In the genomic region with DNA sequence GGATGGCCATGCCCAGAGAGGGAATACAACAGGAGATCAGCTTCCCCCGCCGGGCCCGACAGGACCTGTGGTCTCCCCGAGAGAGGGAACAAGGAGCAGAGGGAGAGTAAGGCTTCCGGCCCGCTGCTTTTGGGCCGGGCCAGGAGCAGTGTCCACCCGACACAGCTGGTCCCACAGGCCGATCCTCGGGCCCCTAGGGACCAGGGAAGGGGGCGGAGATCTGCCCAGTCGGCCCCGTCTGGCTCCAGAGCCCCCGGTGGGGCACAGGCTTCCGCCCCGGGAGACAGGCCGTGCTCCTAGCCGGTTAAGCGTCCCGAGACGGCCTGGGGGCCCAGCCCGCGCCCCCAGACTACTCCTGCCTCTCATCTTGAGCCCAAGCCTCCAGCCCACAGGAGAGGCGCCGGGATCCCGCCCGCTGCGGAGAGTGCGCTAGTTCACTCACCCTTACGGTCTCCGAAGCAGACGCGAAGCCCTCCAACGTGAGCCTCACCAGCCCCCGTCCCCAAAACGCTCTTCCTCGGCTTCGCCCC, we compare ENCODE assay signal across 8 cellular contexts. TPM values are rescaled to one million over a fixed set of nuclear protein-coding genes. Genes with fewer than 3 reads are reported as not detected.
DNase-seq lines count a peak whose midpoint lies in the region; ATAC-seq and TF ChIP-seq lines count a peak whose summit lies in the region.

Gene MCFD2, minus strand, starts transcription at position 526 of the 530 bp plus-strand sequence. CDS start 6,635 bp downstream, outside the sequence.

- H3K4me3 ChIP-seq in GM12865 (ENCODE audit: low read depth, low read length), result peak within 1 kb of the TSS; percentile 77
- H3K4me3 ChIP-seq in endocrine pancreas (ENCODE audit: control insufficient read depth, insufficient read depth, low read length), result peak within 1 kb of the TSS; percentile 97
- peak within 1 kb of the TSS; percentile 90 for H3K4me3 ChIP-seq in mononuclear cell (ENCODE audit: low read length)

- peak within 1 kb of the TSS; percentile 98 for H3K27ac Mint-ChIP-seq in type B pancreatic cell

- H3K27me3 ChIP-seq in endocrine pancreas (ENCODE audit: control insufficient read depth, insufficient read depth, low read length) (no peaks in the 10 kb centered on the region), mononuclear cell (ENCODE audit: insufficient read depth, low read length) (no peaks in the 10 kb centered on the region)

- peak within 1 kb of the TSS; percentile 94 for H3K9ac ChIP-seq in endocrine pancreas (ENCODE audit: control insufficient read depth, insufficient read depth, low read length)

- TF ChIP-seq CTCF in GM12865 (IDR thresholded peaks at IDR 0.05; ENCODE audit: insufficient read depth, low read depth, low read length, missing control alignments) (no peak), type B pancreatic cell (conservative IDR thresholded peaks at IDR 0.05) (no peak)

- peaks cover 8% of the 10 kb centered on the region for H3K36me3 Mint-ChIP-seq in type B pancreatic cell

- in situ Hi-C loops in SK-MEL-5 (cut with HindIII; ENCODE audit: low pct_unique_long_range_greater_than_20kb, low sequenced_read_pairs), result no loop called here

- H3K4me3 Mint-ChIP-seq in type B pancreatic cell, result peak within 1 kb of the TSS; percentile 95

- DNase-seq in GM12865 (ENCODE audit: low read depth) (no peak), SK-MEL-5 (ENCODE audit: low read depth, low spot score) (peak; percentile 36), type B pancreatic cell (ENCODE audit: extremely low spot score, unreplicated experiment) (peak; percentile 74), NCI-H526 treated with DMSO at 0.1 percent for 48 hours (lab: John Stamatoyannopoulos, UW) (no peak), superior temporal gyrus (ENCODE audit: extremely low spot score) (no peak)

- no peaks in the 10 kb centered on the region for H3K36me3 ChIP-seq in endocrine pancreas (ENCODE audit: control insufficient read depth, insufficient read depth, low read length)

- ATAC-seq in HG02759 (IDR thresholded peaks at IDR 0.05; ENCODE audit: unreplicated experiment), result peak; percentile 25

- H3K4me1 Mint-ChIP-seq in type B pancreatic cell (ENCODE audit: unreplicated experiment), result peaks cover 26% of the 10 kb centered on the region

- no peaks in the 10 kb centered on the region for H3K9me3 Mint-ChIP-seq in type B pancreatic cell

- H3K9me3 ChIP-seq in endocrine pancreas (ENCODE audit: control insufficient read depth, low read length) (no peaks in the 10 kb centered on the region), mononuclear cell (ENCODE audit: low read depth, low read length) (no peaks in the 10 kb centered on the region)

- H3K4me1 ChIP-seq in endocrine pancreas (ENCODE audit: control insufficient read depth, insufficient read depth, low read length) (peaks cover 5% of the 10 kb centered on the region), mononuclear cell (ENCODE audit: insufficient read depth, low read length) (peaks cover 31% of the 10 kb centered on the region)

- H3K27me3 Mint-ChIP-seq in type B pancreatic cell, result no peaks in the 10 kb centered on the region

RNA-seq across cellular contexts. Expression of gene MCFD2, which starts in this region (rescaled TPM):
- total RNA-seq in SK-MEL-5 (2014; rRNA removed; shearing (Covaris generic)), result 182 and 193 TPM in 2 replicates
- polyA plus RNA-seq in SK-MEL-5 (2015; cell fraction: cytosol; rRNA removed), result 146 and 168 TPM in 2 replicates
- polyA plus RNA-seq in SK-MEL-5 (2015; cell fraction: nucleus; rRNA removed), result 41.9 and 44.0 TPM in 2 replicates
- total RNA-seq in mononuclear cell (31.3 TPM), type B pancreatic cell (ENCODE audit: low replicate concordance) (66.7 and 72.4 TPM in 2 replicates)

Comparison
In these comparisons a context has a peak if more than half of its experiments do, and no peak if none do; other contexts are left out.
1. DNase-seq: peak in SK-MEL-5 (single experiment) and type B pancreatic cell (single experiment); none in GM12865 (single experiment), NCI-H526 treated with DMSO at 0.1 percent for 48 hours (single experiment) and superior temporal gyrus (single experiment).
2. Peak in every context shown above with its lines, with median percentiles within 50 percentile points of each other: H3K4me3 ChIP-seq.